ENCODE assay signal across 8 cellular contexts in genomic region chr12:104458645-104459555, GRCh38. TPM values are rescaled to one million over a fixed set of nuclear protein-coding genes. Genes with fewer than 3 reads are reported as not detected.
DNase-seq lines count a peak whose midpoint lies in the region; ATAC-seq and TF ChIP-seq lines count a peak whose summit lies in the region.

No MANE protein-coding gene starts in this region.

- H3K4me3 ChIP-seq in DND-41 (ENCODE audit: low read depth in 1 of 2, low read length in 2 of 2) (peak overlapping the region; percentile 78 to 99), HUES48 (ENCODE audit: low read depth, low read length) (peak overlapping the region; percentile 93), gastrocnemius medialis (peak overlapping the region; percentile 50 to 79 (median 68))

- in situ Hi-C loops in gastrocnemius medialis (cut with MboI; ENCODE audit: low sequenced_read_pairs in 4 of 4), result no loop called here

- H3K9me3 Mint-ChIP-seq in activated naive CD4-positive, alpha-beta T cell treated with anti-CD3 and anti-CD28 coated beads, Interleukin-2, amount 50 U/mL, for 24 hours, result no peaks in the 10 kb centered on the region

- peak overlapping the region; percentile 89 for H3K27ac Mint-ChIP-seq in activated naive CD4-positive, alpha-beta T cell treated with anti-CD3 and anti-CD28 coated beads, Interleukin-2, amount 50 U/mL, for 24 hours

- H3K9me3 ChIP-seq in DND-41 (ENCODE audit: insufficient read depth, low read length, severe bottlenecking) (no peaks in the 10 kb centered on the region), HUES48 (ENCODE audit: control insufficient read depth, insufficient read depth, low read length) (no peaks in the 10 kb centered on the region), gastrocnemius medialis (no peaks in the 10 kb centered on the region)

- TF ChIP-seq CTCF in DND-41 (IDR thresholded peaks at IDR 0.05; ENCODE audit: borderline replicate concordance, extremely low read depth, low read length, poor library complexity, severe bottlenecking) (no peak), gastrocnemius medialis (IDR thresholded peaks at IDR 0.05 in 4 of 5, conservative IDR thresholded peaks at IDR 0.05 in 1 of 5) (no peak)

- 0 out of 2 replicates have a peak overlapping the region, but pooled peaks have one; percentile 21 for H2AFZ ChIP-seq in DND-41 (ENCODE audit: low read depth, low read length)

- intact Hi-C loops in left cardiac atrium (cut with DNase I) (loop anchor here in 1 of 2 donors (5.0 to 10.0 kb wide), 2 partner anchors 208 to 416 kb away; no protein-coding TSS in a partner anchor), gastrocnemius medialis (cut with DNase I; ENCODE audit: low total_unique reads) (no loop called here)

- peaks cover 60% of the 10 kb centered on the region for H4K20me1 ChIP-seq in DND-41 (ENCODE audit: insufficient read depth, low read length)

- H3K36me3 Mint-ChIP-seq in activated naive CD4-positive, alpha-beta T cell treated with anti-CD3 and anti-CD28 coated beads, Interleukin-2, amount 50 U/mL, for 24 hours, result peaks cover 3% of the 10 kb centered on the region

- H3K27me3 ChIP-seq in DND-41 (ENCODE audit: insufficient read depth, low read length, poor library complexity) (no peaks in the 10 kb centered on the region), HUES48 (ENCODE audit: control insufficient read depth, insufficient read depth, low read length) (peaks cover 35% of the 10 kb centered on the region), gastrocnemius medialis (peaks cover 10 to 30% (median 19%) of the 10 kb centered on the region in 3 donors)

- H3K36me3 ChIP-seq in DND-41 (ENCODE audit: insufficient read depth, low read length) (peaks cover 57% of the 10 kb centered on the region), HUES48 (ENCODE audit: control insufficient read depth, insufficient read depth, low read length) (no peaks in the 10 kb centered on the region), gastrocnemius medialis (no peaks in the 10 kb centered on the region)

- H3K27ac ChIP-seq in DND-41 (ENCODE audit: low read length), result peak overlapping the region; percentile 91
- H3K27ac ChIP-seq in HUES48 (ENCODE audit: low read depth, low read length), result no peak overlapping the region
- peak overlapping the region; percentile 7 to 58 (median 54) for H3K27ac ChIP-seq in gastrocnemius medialis

- H3K4me2 ChIP-seq in DND-41 (ENCODE audit: insufficient read depth, low read length), result peak overlapping the region; percentile 83

- peaks cover 79% of the 10 kb centered on the region for H3K79me2 ChIP-seq in DND-41 (ENCODE audit: insufficient read depth, low read length)

- peaks cover 61% of the 10 kb centered on the region for H3K4me1 ChIP-seq in DND-41 (ENCODE audit: insufficient read depth, low read length)
- peaks cover 22% of the 10 kb centered on the region for H3K4me1 ChIP-seq in HUES48 (ENCODE audit: control insufficient read depth, insufficient read depth, low read length)
- peaks cover 17 to 22% of the 10 kb centered on the region in 2 donors for H3K4me1 ChIP-seq in gastrocnemius medialis

- peak overlapping the region; percentile 98 for H3K9ac ChIP-seq in DND-41 (ENCODE audit: low read depth, low read length)
- peak overlapping the region; percentile 43; the same call in 1 of the 2 replicates for H3K9ac ChIP-seq in HUES48 (ENCODE audit: low read depth, low read length)

- H3K27me3 Mint-ChIP-seq in activated naive CD4-positive, alpha-beta T cell treated with anti-CD3 and anti-CD28 coated beads, Interleukin-2, amount 50 U/mL, for 24 hours, result no peaks in the 10 kb centered on the region

- peak overlapping the region; percentile 90 for H3K4me3 Mint-ChIP-seq in activated naive CD4-positive, alpha-beta T cell treated with anti-CD3 and anti-CD28 coated beads, Interleukin-2, amount 50 U/mL, for 24 hours

- no peak for TF ChIP-seq POLR2A in gastrocnemius medialis (IDR thresholded peaks at IDR 0.05)

- peaks cover 59% of the 10 kb centered on the region for H3K4me1 Mint-ChIP-seq in activated naive CD4-positive, alpha-beta T cell treated with anti-CD3 and anti-CD28 coated beads, Interleukin-2, amount 50 U/mL, for 24 hours

- peak; percentile 12 for ATAC-seq in DND-41 (ENCODE audit: insufficient read depth, low read depth)
- ATAC-seq in left cardiac atrium, result peak; percentile 5 to 24
- ATAC-seq in gastrocnemius medialis, result peak in 1 of 2 donors; percentile 26

- DNase-seq in DND-41, result peak; percentile 49
- DNase-seq in left cardiac atrium, result peak; percentile 30
- no peak for DNase-seq in gastrocnemius medialis
- DNase-seq in cerebellar nuclear complex (lab: John Stamatoyannopoulos, UW), result no peak
- no peak for DNase-seq in NCI-H128 (lab: John Stamatoyannopoulos, UW; ENCODE audit: unreplicated experiment)
- DNase-seq in NCI-H2196 (lab: John Stamatoyannopoulos, UW; ENCODE audit: unreplicated experiment), result no peak

RNA-seq across cellular contexts. Expression of gene CHST11, which starts 2.2 kb away (rescaled TPM):
- 10 to 100 TPM; 12.9 to 17.7 TPM for total RNA-seq in left cardiac atrium
- 1 to 10 TPM in 3 of 4 donors, under 1 TPM in 1; 0.17 to 2.1 (median 1.4) TPM for total RNA-seq in gastrocnemius medialis

Comparison
In these comparisons a context has a peak if more than half of its experiments do, and no peak if none do; other contexts are left out.
1. DNase-seq: peak in DND-41 (single experiment) and left cardiac atrium (single experiment); none in gastrocnemius medialis (0 of 2), cerebellar nuclear complex (0 of 2), NCI-H128 (single experiment) and NCI-H2196 (single experiment).
2. RNA of gene CHST11, which starts 2.2 kb away (total RNA-seq): 12.9 to 17.7 TPM in left cardiac atrium; 0.17 to 2.1 TPM in gastrocnemius medialis; every median in the first group is over 4 times any median in the second.
3. Peak in every context shown above with its lines, with median percentiles within 50 percentile points of each other: H3K4me3 ChIP-seq.